In genomic region chr21:14057841-14058481, GRCh38 we compare ENCODE assay signal across 7 cellular contexts.
DNase-seq lines count a peak whose midpoint lies in the region; ATAC-seq, FAIRE-seq and TF ChIP-seq lines count a peak whose summit lies in the region.
"Not testable (repeated sequence)": the region's sequence is repeated elsewhere in the genome, so short reads cannot be mapped to it uniquely, and the experiment has no call there.

No MANE protein-coding gene starts in this region.

- not testable (repeated sequence) for H2AFZ ChIP-seq in PC-3 (ENCODE audit: low read length); trophoblast cell (ENCODE audit: insufficient read depth, low read length, poor library complexity)

- not testable (repeated sequence) for H3K79me2 ChIP-seq in PC-3 (ENCODE audit: low read length)
- H3K79me2 ChIP-seq in trophoblast cell (ENCODE audit: control insufficient read depth, insufficient read depth, low read length, poor library complexity), result peaks cover 25% of the 10 kb centered on the region

- not testable (repeated sequence) for H3K4me1 ChIP-seq in PC-3 (ENCODE audit: insufficient read depth, low read length); trophoblast cell (ENCODE audit: control insufficient read depth in 1 of 2, insufficient read depth in 2 of 2, low read length in 2 of 2)

- CTCF ChIA-PET in PC-3 (lab: Charles Lee), result not testable (repeated sequence)

- not testable (repeated sequence) for H3K23ac ChIP-seq in trophoblast cell (ENCODE audit: low read length)

- not testable (repeated sequence) for H3K18ac ChIP-seq in trophoblast cell (ENCODE audit: low read length)

- H3K27me3 Mint-ChIP-seq in activated T-cell treated with anti-CD3 and anti-CD28 coated beads, Interleukin-2, amount 50 U/mL, for 72 hours (ENCODE audit: low read depth), result not testable (repeated sequence)

- H3K14ac ChIP-seq in trophoblast cell (ENCODE audit: low read length), result not testable (repeated sequence)

- not testable (repeated sequence) for H4K20me1 ChIP-seq in PC-3 (ENCODE audit: low read length)

- not testable (repeated sequence) for H3K79me1 ChIP-seq in trophoblast cell (ENCODE audit: low read length)

- intact Hi-C loops in PC-3 (cut with micrococcal nuclease), result not testable (repeated sequence)

- not testable (repeated sequence) for BruUV-seq in PC-3 (replicated peaks; lab: Mats Ljungman, UMichigan)

- H4K12ac ChIP-seq in trophoblast cell (ENCODE audit: low read depth, low read length), result not testable (repeated sequence)

- H3K9me3 ChIP-seq in PC-3 (ENCODE audit: low read length); trophoblast cell (ENCODE audit: insufficient read depth, low read depth, low read length): not testable (repeated sequence)

- peak overlapping the region; percentile 5 for H3K4ac ChIP-seq in trophoblast cell (ENCODE audit: low read depth, low read length)

- peak; percentile 22 for DNase-seq in H54 (ENCODE audit: insufficient read length, low spot score)
- peak; percentile 68 for DNase-seq in PC-3
- DNase-seq in activated T-cell treated with anti-CD3 and anti-CD28 coated beads, Interleukin-2, amount 50 U/mL, for 72 hours; trophoblast cell: not testable (repeated sequence)
- DNase-seq in choroid plexus epithelial cell (ENCODE audit: low read depth), result peak; percentile 7
- peak; percentile 1 for DNase-seq in fibroblast of the conjunctiva (ENCODE audit: low read depth)
- peak; percentile 49 for DNase-seq in left lobe of liver (ENCODE audit: low spot score)

- not testable (repeated sequence) for H2BK12ac ChIP-seq in trophoblast cell (ENCODE audit: low read length)

- peak; percentile 23 for FAIRE-seq in H54 (lab: Jason Lieb, UNC)

- not testable (repeated sequence) for H4K91ac ChIP-seq in trophoblast cell (ENCODE audit: low read depth, low read length)

- H3K9me3 Mint-ChIP-seq in activated T-cell treated with anti-CD3 and anti-CD28 coated beads, Interleukin-2, amount 50 U/mL, for 72 hours, result not testable (repeated sequence)

- H3K4me1 Mint-ChIP-seq in activated T-cell treated with anti-CD3 and anti-CD28 coated beads, Interleukin-2, amount 50 U/mL, for 72 hours (ENCODE audit: low read depth), result not testable (repeated sequence)

- not testable (repeated sequence) for H2AK5ac ChIP-seq in trophoblast cell (ENCODE audit: low read length)

- WGBS in trophoblast cell (ENCODE audit: extremely low coverage, insufficient coverage, insufficient read length), result no CpG with 5 or more reads among the region's 10 CpGs

- H3K9ac ChIP-seq in PC-3 (ENCODE audit: low read length); trophoblast cell (ENCODE audit: low read length): not testable (repeated sequence)

- peak; percentile 97 for ATAC-seq in PC-3
- ATAC-seq in activated T-cell treated with anti-CD3 and anti-CD28 coated beads, Interleukin-2, amount 50 U/mL, for 72 hours (replicated peaks in 1 of 2), result peak in 1 of 2 donors; percentile 19
- peak; percentile 70 for ATAC-seq in left lobe of liver

- POLR2A ChIA-PET in PC-3 (lab: Charles Lee; ENCODE audit: unreplicated experiment), result not testable (repeated sequence)

- TF ChIP-seq CTCF in PC-3 (conservative IDR thresholded peaks at IDR 0.05; ENCODE audit: low read depth, low read length); choroid plexus epithelial cell (conservative IDR thresholded peaks at IDR 0.05; ENCODE audit: low read depth, low read length): not testable (repeated sequence)

- not testable (repeated sequence) for H2BK120ac ChIP-seq in trophoblast cell (ENCODE audit: insufficient read depth, low read length, poor library complexity)

- H3K9me2 ChIP-seq in PC-3 (replicated peaks; ENCODE audit: low read length), result not testable (repeated sequence)

- not testable (repeated sequence) for H3K27ac ChIP-seq in PC-3 (ENCODE audit: low read length); trophoblast cell (ENCODE audit: low read depth, low read length)

- not testable (repeated sequence) for H3K4me3 ChIP-seq in PC-3 (ENCODE audit: low read length); choroid plexus epithelial cell (ENCODE audit: low read depth, low read length); trophoblast cell (ENCODE audit: low read depth, low read length)

- not testable (repeated sequence) for H3K36me3 Mint-ChIP-seq in activated T-cell treated with anti-CD3 and anti-CD28 coated beads, Interleukin-2, amount 50 U/mL, for 72 hours (ENCODE audit: insufficient read depth in 2 of 2)

- not testable (repeated sequence) for H3K4me3 Mint-ChIP-seq in activated T-cell treated with anti-CD3 and anti-CD28 coated beads, Interleukin-2, amount 50 U/mL, for 72 hours

- H3K27me3 ChIP-seq in PC-3 (ENCODE audit: low read length); trophoblast cell (ENCODE audit: insufficient read depth, low read length): not testable (repeated sequence)

- TF ChIP-seq POLR2A in H54 (IDR thresholded peaks at IDR 0.05; ENCODE audit: low read depth, low read length), result not testable (repeated sequence)

- H3K36me3 ChIP-seq in PC-3 (ENCODE audit: low read depth, low read length); trophoblast cell (ENCODE audit: control insufficient read depth in 1 of 2, insufficient read depth in 2 of 2, low read length in 2 of 2): not testable (repeated sequence)

- H3F3A ChIP-seq in PC-3 (ENCODE audit: low read length, unreplicated experiment), result not testable (repeated sequence)

- H3K4me2 ChIP-seq in PC-3 (ENCODE audit: low read length); trophoblast cell (ENCODE audit: low read length): not testable (repeated sequence)

- not testable (repeated sequence) for H4K8ac ChIP-seq in trophoblast cell (ENCODE audit: low read depth, low read length)

- peak overlapping the region; percentile 40 for H3K27ac Mint-ChIP-seq in activated T-cell treated with anti-CD3 and anti-CD28 coated beads, Interleukin-2, amount 50 U/mL, for 72 hours

- not testable (repeated sequence) for H2BK5ac ChIP-seq in trophoblast cell (ENCODE audit: low read depth, low read length, poor library complexity)
